ENCODE assay signal across 12 cellular contexts in genomic region chr16:354286-354881, GRCh38. TPM values are rescaled to one million over a fixed set of nuclear protein-coding genes. Genes with fewer than 3 reads are reported as not detected.
DNase-seq lines count a peak whose midpoint lies in the region; ATAC-seq and TF ChIP-seq lines count a peak whose summit lies in the region.
"Had no signal": no experiment of that assay in that cellular context is flagged by ENCODE, and none has a peak within 500 bp of the region (broad histone marks: within the 10 kb centered on the region; RNA-seq: fewer than 3 reads in every experiment).

No MANE protein-coding gene starts in this region.

- intact Hi-C loops in Calu3 (cut with micrococcal nuclease; ENCODE audit: unreplicated experiment): no loop called here

- no peaks in the 10 kb centered on the region for H3K9me3 Mint-ChIP-seq in Calu3 (ENCODE audit: low read depth, unreplicated experiment)
- H3K9me3 Mint-ChIP-seq in endothelial cell (ENCODE audit: unreplicated experiment): no peaks in the 10 kb centered on the region

- peak overlapping the region; percentile 23 for H2AK5ac ChIP-seq in neuronal stem cell (ENCODE audit: low read depth, low read length)

- peaks cover 27% of the 10 kb centered on the region for H3K36me3 Mint-ChIP-seq in Calu3 (ENCODE audit: insufficient read depth, unreplicated experiment)
- peaks cover 7% of the 10 kb centered on the region for H3K36me3 Mint-ChIP-seq in endothelial cell (ENCODE audit: low read depth, unreplicated experiment)

- no peak overlapping the region for H3K23ac ChIP-seq in neuronal stem cell (ENCODE audit: low read depth, low read length, poor library complexity)

- H3K4me3 ChIP-seq in RWPE2 (ENCODE audit: severe bottlenecking): no peak overlapping the region
- no peak overlapping the region for H3K4me3 ChIP-seq in neuronal stem cell (ENCODE audit: low read length in 2 of 2)
- H3K4me3 ChIP-seq: adrenal gland, right atrium auricular region had no signal

- no peak for TF ChIP-seq CTCF in Calu3 (IDR thresholded peaks at IDR 0.05; ENCODE audit: unreplicated experiment)
- TF ChIP-seq CTCF in RWPE2 (IDR thresholded peaks at IDR 0.05; ENCODE audit: poor library complexity, severe bottlenecking): no peak
- no peak for TF ChIP-seq CTCF in endothelial cell (IDR thresholded peaks at IDR 0.05; ENCODE audit: unreplicated experiment)

- H3K9me3 ChIP-seq in RWPE2 (ENCODE audit: severe bottlenecking) (no peaks in the 10 kb centered on the region), neuronal stem cell (replicated peaks in 1 of 2; ENCODE audit: control insufficient read depth in 2 of 2, insufficient read depth in 1 of 2, low read depth in 1 of 2, low read length in 2 of 2) (no peaks in the 10 kb centered on the region)
- H3K9me3 ChIP-seq: adrenal gland, right atrium auricular region had no signal

- H2BK15ac ChIP-seq in neuronal stem cell (ENCODE audit: low read length): peak overlapping the region; percentile 5

- H2BK5ac ChIP-seq in neuronal stem cell (ENCODE audit: low read length): no peak overlapping the region

- no TSS peak for BruUV-seq in Calu3 (replicated peaks; lab: Mats Ljungman, UMichigan)

- DNase-seq in Calu3: no peak
- peak; percentile 93 for DNase-seq in RWPE2 (ENCODE audit: low spot score)
- DNase-seq in endothelial cell (ENCODE audit: low spot score): no peak
- DNase-seq in neuronal stem cell (ENCODE audit: low spot score): no peak
- DNase-seq in DMS53 (lab: John Stamatoyannopoulos, UW): no peak
- no peak for DNase-seq in DMS79 (lab: John Stamatoyannopoulos, UW)
- DNase-seq: dermis blood vessel endothelial cell had no signal

- H3K18ac ChIP-seq in neuronal stem cell (ENCODE audit: low read length): no peak overlapping the region

- no peaks in the 10 kb centered on the region for H3K27me3 Mint-ChIP-seq in Calu3 (ENCODE audit: unreplicated experiment)
- H3K27me3 Mint-ChIP-seq in endothelial cell (ENCODE audit: unreplicated experiment): peaks cover 7% of the 10 kb centered on the region

- H2BK12ac ChIP-seq in neuronal stem cell (ENCODE audit: low read length): peak overlapping the region; percentile 50

- CTCF ChIA-PET in Calu3 (lab: Charles Lee): no interaction called here

- H3K4me1 ChIP-seq in RWPE2 (ENCODE audit: insufficient read depth, poor library complexity, severe bottlenecking) (peaks cover 19% of the 10 kb centered on the region), neuronal stem cell (ENCODE audit: control insufficient read depth in 2 of 2, insufficient read depth in 1 of 2, low read depth in 1 of 2, low read length in 2 of 2) (peaks cover 0 to 5% of the 10 kb centered on the region in 2 donors)

- no peak overlapping the region for H3K4me2 ChIP-seq in neuronal stem cell (ENCODE audit: insufficient read depth, low read length, poor library complexity, severe bottlenecking)

- WGBS in neuronal stem cell (ENCODE audit: extremely low coverage in 2 of 2, insufficient read length in 2 of 2, insufficient replicate concordance in 1 of 2), 2 donors: no CpG with 5 or more reads among the region's 12 CpGs

- H3K4me3 Mint-ChIP-seq in Calu3 (ENCODE audit: low read depth, unreplicated experiment) (peak overlapping the region; percentile 71), endothelial cell (ENCODE audit: unreplicated experiment) (peak overlapping the region; percentile 37)

- H3K27me3 ChIP-seq in RWPE2 (ENCODE audit: insufficient read depth, poor library complexity, severe bottlenecking): no peaks in the 10 kb centered on the region
- peaks cover 0 to 12% (median 0%) of the 10 kb centered on the region in 3 experiments for H3K27me3 ChIP-seq in neuronal stem cell (ENCODE audit: control insufficient read depth in 3 of 3, insufficient read depth in 3 of 3, low read depth in 1 of 3, low read length in 3 of 3)
- H3K27me3 ChIP-seq: adrenal gland, right atrium auricular region had no signal

- H3K27ac Mint-ChIP-seq in Calu3 (ENCODE audit: unreplicated experiment) (no peak overlapping the region), endothelial cell (ENCODE audit: unreplicated experiment) (no peak overlapping the region)

- H3K4me1 Mint-ChIP-seq in Calu3 (ENCODE audit: low read depth, unreplicated experiment) (peaks cover 12% of the 10 kb centered on the region), endothelial cell (ENCODE audit: unreplicated experiment) (peaks cover 4% of the 10 kb centered on the region)

- ATAC-seq in RWPE2 (ENCODE audit: low read depth) (peak; percentile 64), HG03095 (IDR thresholded peaks at IDR 0.05; ENCODE audit: unreplicated experiment) (no peak)
- ATAC-seq: HCT116, Panc1 had no signal

- no peak overlapping the region for H3K4ac ChIP-seq in neuronal stem cell (ENCODE audit: low read length)

- peaks cover 7% of the 10 kb centered on the region for H3K79me1 ChIP-seq in neuronal stem cell (ENCODE audit: low read depth, low read length)

- no peak overlapping the region for H2BK120ac ChIP-seq in neuronal stem cell (ENCODE audit: low read depth, low read length)

- H3K14ac ChIP-seq in neuronal stem cell (ENCODE audit: low read length): no peak overlapping the region

- peaks cover 15% of the 10 kb centered on the region for H3K36me3 ChIP-seq in RWPE2 (ENCODE audit: low read depth)
- peaks cover 0 to 9% of the 10 kb centered on the region in 2 donors for H3K36me3 ChIP-seq in neuronal stem cell (replicated peaks in 1 of 2; ENCODE audit: control insufficient read depth in 2 of 2, insufficient read depth in 2 of 2, low read length in 2 of 2)
- H3K36me3 ChIP-seq: adrenal gland, right atrium auricular region had no signal

- no peak overlapping the region for H4K91ac ChIP-seq in neuronal stem cell (ENCODE audit: low read depth, low read length, poor library complexity)

- no peak overlapping the region for H4K8ac ChIP-seq in neuronal stem cell (ENCODE audit: low read depth, low read length)

- no peak overlapping the region for H2AFZ ChIP-seq in neuronal stem cell (ENCODE audit: low read length)

- H3K9ac ChIP-seq in neuronal stem cell (ENCODE audit: low read depth, low read length, poor library complexity): peak overlapping the region; percentile 50

- H3K27ac ChIP-seq in RWPE2 (ENCODE audit: poor library complexity, severe bottlenecking) (peak overlapping the region; percentile 79), neuronal stem cell (replicated peaks; ENCODE audit: low read length) (no peak overlapping the region)
- H3K27ac ChIP-seq: adrenal gland, right atrium auricular region had no signal

RNA-seq across cellular contexts. Expression of gene AXIN1, which starts 1.9 kb away (rescaled TPM):
- 49.8 and 52.5 TPM in 2 replicates for total RNA-seq in Calu3 (2022)
- total RNA-seq in endothelial cell (ENCODE audit: unreplicated experiment): 17.5 TPM
- polyA plus RNA-seq in neuronal stem cell (2013, experiment 1 of 2): 19.3 TPM
- polyA plus RNA-seq in neuronal stem cell (2013, experiment 2 of 2): 18.9 TPM

RNA-seq across cellular contexts. Expression of gene MRPL28, which starts 16.0 kb away (rescaled TPM):
- 115 and 126 TPM in 2 replicates for total RNA-seq in Calu3 (2022)
- total RNA-seq in endothelial cell (ENCODE audit: unreplicated experiment): 70.8 TPM
- polyA plus RNA-seq in neuronal stem cell (2013, experiment 1 of 2): 68.8 TPM
- 73.1 TPM for polyA plus RNA-seq in neuronal stem cell (2013, experiment 2 of 2)

RNA-seq across cellular contexts. Expression of gene PGAP6, which starts 27.4 kb away (rescaled TPM):
- 70.0 and 78.5 TPM in 2 replicates for total RNA-seq in Calu3 (2022)
- total RNA-seq in endothelial cell (ENCODE audit: unreplicated experiment): 133 TPM
- 30.5 TPM for polyA plus RNA-seq in neuronal stem cell (2013, experiment 1 of 2)
- polyA plus RNA-seq in neuronal stem cell (2013, experiment 2 of 2): 28.5 TPM

RNA-seq across cellular contexts. Expression of gene NME4, which starts 42.6 kb away (rescaled TPM):
- 88.2 and 96.5 TPM in 2 replicates for total RNA-seq in Calu3 (2022)
- 139 TPM for total RNA-seq in endothelial cell (ENCODE audit: unreplicated experiment)
- polyA plus RNA-seq in neuronal stem cell (2013, experiment 1 of 2): 329 TPM
- 313 TPM for polyA plus RNA-seq in neuronal stem cell (2013, experiment 2 of 2)

RNA-seq across cellular contexts. Expression of gene DECR2, which starts 47.3 kb away (rescaled TPM):
- 41.2 and 49.6 TPM in 2 replicates for total RNA-seq in Calu3 (2022)
- total RNA-seq in endothelial cell (ENCODE audit: unreplicated experiment): 14.6 TPM
- 17.1 TPM for polyA plus RNA-seq in neuronal stem cell (2013, experiment 1 of 2)
- polyA plus RNA-seq in neuronal stem cell (2013, experiment 2 of 2): 17.8 TPM
